Comparison of ENCODE assay signal across 27 cellular contexts in genomic region chr1:224980181-224980580, GRCh38. TPM values are rescaled to one million over a fixed set of nuclear protein-coding genes. Genes with fewer than 3 reads are reported as not detected.
"Had no signal": no experiment of that assay in that cellular context is flagged by ENCODE, and none has a peak within 500 bp of the region (broad histone marks: within the 10 kb centered on the region; RNA-seq: fewer than 3 reads in every experiment).

No MANE protein-coding gene starts in this region.

- H3K27me3 ChIP-seq: tibial nerve had no signal

- H3K9me3 Mint-ChIP-seq: activated CD4-positive, alpha-beta memory T cell treated with anti-CD3 and anti-CD28 coated beads, Interleukin-2, amount 10 ng/mL, durations not matched to agents 7 days and 5 days; activated CD4-positive, alpha-beta T cell treated with anti-CD3 and anti-CD28 coated beads, Interleukin-2, amount 10 ng/mL, durations not matched to agents 24 days and 14 days; activated T-cell treated with anti-CD3 and anti-CD28 coated beads, Interleukin-2, amount 50 U/mL, for 4 hours had no signal

- H3K27ac ChIP-seq: skin epidermis, tibial nerve had no signal

- H3K4me3 ChIP-seq: mucosa of descending colon, skin epidermis, tibial nerve had no signal

- H3K4me3 Mint-ChIP-seq: activated CD4-positive, alpha-beta memory T cell treated with anti-CD3 and anti-CD28 coated beads, Interleukin-2, amount 10 ng/mL, durations not matched to agents 7 days and 5 days; activated CD4-positive, alpha-beta T cell treated with anti-CD3 and anti-CD28 coated beads, Interleukin-2, amount 10 ng/mL, durations not matched to agents 24 days and 14 days; activated T-cell treated with anti-CD3 and anti-CD28 coated beads, Interleukin-2, amount 50 U/mL, for 4 hours; activated T-helper 17 cell treated with anti-CD3 and anti-CD28 coated beads, Interleukin-2, amount 50 U/mL, for 72 hours; dendritic cell treated with granulocyte-macrophage colony-stimulating factor and Interleukin-4, amounts not matched to agents 40 ng/mL and 50 ng/mL, for 4 days; endodermal cell; natural killer cell treated with Interleukin-12 subunit alpha and Interleukin-12 subunit beta and Interleukin-15 and Interleukin-18, amount 100 ng/mL, for 72 hours had no signal

- ATAC-seq: activated T-cell treated with anti-CD3 and anti-CD28 coated beads, Interleukin-2, amount 50 U/mL, for 4 hours; activated T-helper 17 cell treated with anti-CD3 and anti-CD28 coated beads, Interleukin-2, amount 50 U/mL, for 72 hours; esophagus mucosa; left cardiac atrium; left ventricle myocardium superior; mucosa of descending colon; sciatic nerve had no signal

- H3K4me1 ChIP-seq: tibial nerve had no signal

- H3K36me3 ChIP-seq: tibial nerve had no signal

- H3K27ac Mint-ChIP-seq: activated CD4-positive, alpha-beta memory T cell treated with anti-CD3 and anti-CD28 coated beads, Interleukin-2, amount 10 ng/mL, durations not matched to agents 7 days and 5 days; activated CD4-positive, alpha-beta T cell treated with anti-CD3 and anti-CD28 coated beads, Interleukin-2, amount 10 ng/mL, durations not matched to agents 24 days and 14 days; activated T-helper 17 cell treated with anti-CD3 and anti-CD28 coated beads, Interleukin-2, amount 50 U/mL, for 72 hours; dendritic cell treated with granulocyte-macrophage colony-stimulating factor and Interleukin-4, amounts not matched to agents 40 ng/mL and 50 ng/mL, for 4 days; endodermal cell; natural killer cell treated with Interleukin-12 subunit alpha and Interleukin-12 subunit beta and Interleukin-15 and Interleukin-18, amount 100 ng/mL, for 72 hours had no signal

- H3K36me3 Mint-ChIP-seq: natural killer cell treated with Interleukin-12 subunit alpha and Interleukin-12 subunit beta and Interleukin-15 and Interleukin-18, amount 100 ng/mL, for 72 hours had no signal

- DNase-seq: activated CD4-positive, alpha-beta memory T cell treated with anti-CD3 and anti-CD28 coated beads, Interleukin-2, amount 10 ng/mL, durations not matched to agents 7 days and 5 days; activated CD4-positive, alpha-beta T cell treated with anti-CD3 and anti-CD28 coated beads, Interleukin-2, amount 10 ng/mL, durations not matched to agents 24 days and 14 days; activated CD4-positive, CD25-positive, alpha-beta regulatory T cell treated with anti-CD3 and anti-CD28 coated beads, Interleukin-2, amount 50 U/mL, for 72 hours; activated CD8-positive, alpha-beta memory T cell treated with anti-CD3 and anti-CD28 coated beads, Interleukin-2, amount 50 U/mL, for 48 hours; activated gamma-delta T cell treated with Interleukin-2 at 50 U/mL for 16 hours; activated naive CD4-positive, alpha-beta T cell treated with anti-CD3 and anti-CD28 coated beads, Interleukin-2, amount 50 U/mL, for 16 hours; activated T-cell treated with anti-CD3 and anti-CD28 coated beads, Interleukin-2, amount 50 U/mL, for 4 hours; amniotic stem cell; caudate nucleus; endodermal cell; foreskin fibroblast; head of caudate nucleus; hippocampal formation; left cardiac atrium; left ventricle myocardium superior; mucosa of descending colon; posterior cingulate gyrus; stimulated activated CD4-positive, alpha-beta T cell treated with anti-CD3 and anti-CD28 coated beads, Interleukin-12 subunit alpha, Interleukin-12 subunit beta, amount 100 ng/mL, for 4 hours; stimulated activated CD4-positive, alpha-beta T cell treated with anti-CD3 and anti-CD28 coated beads, Interleukin-4, amount 100 ng/mL, for 1 hour; T-helper 9 cell had no signal

RNA-seq across cellular contexts. Expression of gene DNAH14, which starts 50.7 kb away (rescaled TPM):
- total RNA-seq: activated CD4-positive, alpha-beta T cell treated with anti-CD3 and anti-CD28 coated beads, Interleukin-2, amount 10 ng/mL, durations not matched to agents 24 days and 14 days had no signal
